ENCODE assay signal across 10 cellular contexts in genomic region chr17:59093702-59094231, GRCh38. TPM values are rescaled to one million over a fixed set of nuclear protein-coding genes. Genes with fewer than 3 reads are reported as not detected.
A peak's percentile ranks its signal among the peaks of the same experiment; 100 is the strongest.
DNase-seq lines count a peak whose midpoint lies in the region; ATAC-seq lines count a peak whose summit lies in the region.
"Had no signal": no experiment of that assay in that cellular context is flagged by ENCODE, and none has a peak within 500 bp of the region (broad histone marks: within the 10 kb centered on the region; RNA-seq: fewer than 3 reads in every experiment).

No MANE protein-coding gene starts in this region.

- POLR2A ChIA-PET in CD4-positive, alpha-beta memory T cell (lab: Charles Lee; ENCODE audit: partially characterized antibody), result interaction anchor here (1.2 kb wide), 1 partner anchor 13 kb away, joined by 3 read pairs; the partner anchor contains the start of gene TRIM37

- peak; percentile 58 for DNase-seq in AG08396 (ENCODE audit: low spot score)
- peak; percentile 93 for DNase-seq in NCI-H226
- DNase-seq in dermis blood vessel endothelial cell, result peak; percentile 74
- DNase-seq in mucosa of gallbladder (ENCODE audit: low spot score), result peak; percentile 13
- no peak for DNase-seq in activated effector memory CD4-positive, alpha-beta T cell treated with Interleukin-2 at 50 U/mL for 16 hours
- no peak for DNase-seq in Ammon's horn (ENCODE audit: low spot score)
- DNase-seq in CD4-positive, alpha-beta memory T cell, result no peak
- DNase-seq: DND-41, esophagus squamous epithelium had no signal

- H3K4me1 ChIP-seq in CD4-positive, alpha-beta memory T cell (ENCODE audit: insufficient read depth, low read length), result no peaks in the 10 kb centered on the region

- H3K9me3 ChIP-seq in CD4-positive, alpha-beta memory T cell (ENCODE audit: control insufficient read depth in 1 of 2, low read length in 2 of 2), result no peaks in the 10 kb centered on the region
- H3K9me3 ChIP-seq: esophagus squamous epithelium had no signal

- peaks cover 5 to 9% (median 7%) of the 10 kb centered on the region in 4 donors for H3K4me1 Mint-ChIP-seq in CD4-positive, alpha-beta memory T cell

- peaks cover 12 to 28% of the 10 kb centered on the region in 2 donors for H3K36me3 Mint-ChIP-seq in CD4-positive, alpha-beta memory T cell

- H3K27me3 Mint-ChIP-seq in CD4-positive, alpha-beta memory T cell, result no peaks in the 10 kb centered on the region

- no peaks in the 10 kb centered on the region for H3K9me3 Mint-ChIP-seq in CD4-positive, alpha-beta memory T cell

- no peak overlapping the region for H3K27ac Mint-ChIP-seq in CD4-positive, alpha-beta memory T cell

- peak overlapping the region in 1 of 8 donors; percentile 20 for H3K4me3 Mint-ChIP-seq in CD4-positive, alpha-beta memory T cell

- no peak overlapping the region for H3K27ac ChIP-seq in CD4-positive, alpha-beta memory T cell (ENCODE audit: low read depth, low read length)

- ATAC-seq in HG03442 (IDR thresholded peaks at IDR 0.05; ENCODE audit: unreplicated experiment), result no peak

- H3K27me3 ChIP-seq in CD4-positive, alpha-beta memory T cell (ENCODE audit: insufficient read depth, low read length), result no peaks in the 10 kb centered on the region
- H3K27me3 ChIP-seq: esophagus squamous epithelium had no signal

- CTCF ChIA-PET in CD4-positive, alpha-beta memory T cell (lab: Charles Lee; ENCODE audit: partially characterized antibody), result no interaction called here

- peaks cover 12% of the 10 kb centered on the region for H3K36me3 ChIP-seq in CD4-positive, alpha-beta memory T cell (ENCODE audit: insufficient read depth, low read length)

- intact Hi-C loops in CD4-positive, alpha-beta memory T cell (cut with micrococcal nuclease), result no loop called here

- no peak overlapping the region for H3K4me3 ChIP-seq in CD4-positive, alpha-beta memory T cell (ENCODE audit: low read length in 2 of 2)
- H3K4me3 ChIP-seq: esophagus squamous epithelium had no signal

RNA-seq across cellular contexts. Expression of gene TRIM37, which starts 12.9 kb away (rescaled TPM):
- total RNA-seq in dermis blood vessel endothelial cell (48.2 and 57.9 TPM in 2 replicates), mucosa of gallbladder (24.8 TPM)
- total RNA-seq in CD4-positive, alpha-beta memory T cell, result 10 to 100 TPM; 20.7 to 25.0 TPM
- polyA plus RNA-seq in CD4-positive, alpha-beta memory T cell, result 10 to 100 TPM in 1 of 2 donors, 1 to 10 TPM in 1; 9.6 to 10.6 TPM

Comparison
In these comparisons a context has a peak if more than half of its experiments do, and no peak if none do; other contexts are left out.
1. DNase-seq: peak in AG08396 (single experiment), NCI-H226 (single experiment), dermis blood vessel endothelial cell (single experiment) and mucosa of gallbladder (single experiment); none in activated effector memory CD4-positive, alpha-beta T cell treated with Interleukin-2 at 50 U/mL for 16 hours (single experiment), Ammon's horn (single experiment) and CD4-positive, alpha-beta memory T cell (0 of 5).